ENCODE assay signal across 1 cellular context in genomic region chr11:115653926-115654325, GRCh38.
TF ChIP-seq lines count a peak whose summit lies in the region.

No MANE protein-coding gene starts in this region.

TF ChIP-seq in HEK293, 187 proteins besides CTCF, POLR2A, EP300 and RAD21 (continued from another document):
- TF ChIP-seq KLF17 (tag by site-specific recombination; IDR thresholded peaks at IDR 0.05) (no peak), MEIS1 (CRISPR knock-in tag; IDR thresholded peaks at IDR 0.05; ENCODE audit: borderline replicate concordance) (no peak), TRIM28 (IDR thresholded peaks at IDR 0.05; ENCODE audit: borderline replicate concordance, low read length) (peak; percentile 95), ZNF169 (tag by site-specific recombination; IDR thresholded peaks at IDR 0.05) (no peak), ZSCAN30 (tag by site-specific recombination; IDR thresholded peaks at IDR 0.05) (peak; percentile 5; the same call in 1 of the 2 replicates), ZNF660 (tag by site-specific recombination; IDR thresholded peaks at IDR 0.05) (no peak)
TF ChIP-seq in HEK293: peak in this region for 21.
